ENCODE assay signal across 8 cellular contexts in genomic region chrX:55717521-55718497, GRCh38. TPM values are rescaled to one million over a fixed set of nuclear protein-coding genes. Genes with fewer than 3 reads are reported as not detected.
A peak's percentile ranks its signal among the peaks of the same experiment; 100 is the strongest.
DNase-seq lines count a peak whose midpoint lies in the region; ATAC-seq and TF ChIP-seq lines count a peak whose summit lies in the region.

Gene RRAGB (plus strand): TSS chrX:55717749. CDS start chrX:55718328, 579 bp downstream.

- H3K9ac ChIP-seq in Karpas-422 (ENCODE audit: low read length) (peak within 1 kb of the TSS; percentile 80), fibroblast of lung (ENCODE audit: insufficient read depth, low read length) (peak within 1 kb of the TSS; percentile 61)

- no peaks in the 10 kb centered on the region for H3K36me3 Mint-ChIP-seq in activated T-helper 17 cell treated with anti-CD3 and anti-CD28 coated beads, Interleukin-2, amount 50 U/mL, for 72 hours (ENCODE audit: low read depth)
- H3K36me3 Mint-ChIP-seq in naive thymus-derived CD4-positive, alpha-beta T cell: peaks cover 5 to 14% (median 11%) of the 10 kb centered on the region in 5 donors
- peaks cover 6% of the 10 kb centered on the region in 2 donors for H3K36me3 Mint-ChIP-seq in stimulated activated naive B cell treated with anti-CD40 and anti-IgM and Interleukin-4, amounts not matched to agents 10 μg/mL and 1 μg/mL and 100 μg/mL, for 72 hours

- H3K36me3 ChIP-seq in Karpas-422 (ENCODE audit: insufficient read depth, low read length): peaks cover 3% of the 10 kb centered on the region; the same call in 1 of the 2 replicates
- no peaks in the 10 kb centered on the region for H3K36me3 ChIP-seq in fibroblast of lung (ENCODE audit: control insufficient read depth, insufficient read depth, low read length)
- peaks cover 0 to 13% (median 0%) of the 10 kb centered on the region in 3 experiments for H3K36me3 ChIP-seq in naive thymus-derived CD4-positive, alpha-beta T cell (ENCODE audit: control insufficient read depth in 2 of 3, insufficient read depth in 3 of 3, low read length in 3 of 3)

- H3K9me3 Mint-ChIP-seq in activated T-helper 17 cell treated with anti-CD3 and anti-CD28 coated beads, Interleukin-2, amount 50 U/mL, for 72 hours: no peaks in the 10 kb centered on the region
- no peaks in the 10 kb centered on the region for H3K9me3 Mint-ChIP-seq in naive thymus-derived CD4-positive, alpha-beta T cell
- no peaks in the 10 kb centered on the region for H3K9me3 Mint-ChIP-seq in stimulated activated naive B cell treated with anti-CD40 and anti-IgM and Interleukin-4, amounts not matched to agents 10 μg/mL and 1 μg/mL and 100 μg/mL, for 72 hours

- peaks cover 15% of the 10 kb centered on the region for H3K79me2 ChIP-seq in Karpas-422 (ENCODE audit: low read length)
- no peaks in the 10 kb centered on the region for H3K79me2 ChIP-seq in fibroblast of lung (ENCODE audit: control insufficient read depth, insufficient read depth, low read length)

- peak within 1 kb of the TSS; percentile 90 for H3K27ac Mint-ChIP-seq in activated T-helper 17 cell treated with anti-CD3 and anti-CD28 coated beads, Interleukin-2, amount 50 U/mL, for 72 hours
- peak within 1 kb of the TSS; percentile 82 to 95 (median 90) for H3K27ac Mint-ChIP-seq in naive thymus-derived CD4-positive, alpha-beta T cell
- peak within 1 kb of the TSS; percentile 90 for H3K27ac Mint-ChIP-seq in stimulated activated naive B cell treated with anti-CD40 and anti-IgM and Interleukin-4, amounts not matched to agents 10 μg/mL and 1 μg/mL and 100 μg/mL, for 72 hours

- H3K9me3 ChIP-seq in Karpas-422 (ENCODE audit: low read length) (no peaks in the 10 kb centered on the region), fibroblast of lung (ENCODE audit: control insufficient read depth, insufficient read depth, low read depth, low read length) (no peaks in the 10 kb centered on the region)
- no peaks in the 10 kb centered on the region for H3K9me3 ChIP-seq in naive thymus-derived CD4-positive, alpha-beta T cell (ENCODE audit: control insufficient read depth in 2 of 3, low read length in 3 of 3)

- H3K27me3 ChIP-seq in Karpas-422 (ENCODE audit: low read length): no peaks in the 10 kb centered on the region
- no peaks in the 10 kb centered on the region for H3K27me3 ChIP-seq in fibroblast of lung (ENCODE audit: control insufficient read depth, insufficient read depth, low read length)
- no peaks in the 10 kb centered on the region for H3K27me3 ChIP-seq in naive thymus-derived CD4-positive, alpha-beta T cell (ENCODE audit: control insufficient read depth in 2 of 2, insufficient read depth in 2 of 2, low read length in 2 of 2)

- ATAC-seq in GM21825 (IDR thresholded peaks at IDR 0.05; ENCODE audit: unreplicated experiment): peak; percentile 97
- ATAC-seq in activated T-helper 17 cell treated with anti-CD3 and anti-CD28 coated beads, Interleukin-2, amount 50 U/mL, for 72 hours (replicated peaks): peak; percentile 97
- ATAC-seq in naive thymus-derived CD4-positive, alpha-beta T cell: peak; percentile 99
- ATAC-seq in stimulated activated naive B cell treated with anti-CD40 and anti-IgM and Interleukin-4, amounts not matched to agents 10 μg/mL and 1 μg/mL and 100 μg/mL, for 72 hours (replicated peaks): peak; percentile 95 to 97

- intact Hi-C loops in naive thymus-derived CD4-positive, alpha-beta T cell (cut with micrococcal nuclease): loop anchor here (1.0 to 10.0 kb wide), 21 partner anchors 23 to 1676 kb away; partner anchors contain the start of genes PHF8 (in 2 of the 2), APEX2 (in 1 of the 2), FAAH2 (in 1 of the 2) and FAM120C (in 1 of the 2)

- H3K4me2 ChIP-seq in Karpas-422 (ENCODE audit: low read depth, low read length, poor library complexity, severe bottlenecking) (peak within 1 kb of the TSS; percentile 80), fibroblast of lung (ENCODE audit: extremely low read depth, insufficient read depth, low read length) (peak within 1 kb of the TSS; percentile 96)

- H3K4me1 ChIP-seq in Karpas-422 (ENCODE audit: low read length) (peaks cover 18% of the 10 kb centered on the region), fibroblast of lung (ENCODE audit: control insufficient read depth, extremely low read depth, insufficient read depth, low read length) (no peaks in the 10 kb centered on the region)
- H3K4me1 ChIP-seq in naive thymus-derived CD4-positive, alpha-beta T cell (ENCODE audit: control insufficient read depth in 2 of 2, insufficient read depth in 2 of 2, low read length in 2 of 2): peaks cover 13 to 16% of the 10 kb centered on the region in 2 donors

- peak within 1 kb of the TSS; percentile 88 for H3K4me3 Mint-ChIP-seq in activated T-helper 17 cell treated with anti-CD3 and anti-CD28 coated beads, Interleukin-2, amount 50 U/mL, for 72 hours
- H3K4me3 Mint-ChIP-seq in naive thymus-derived CD4-positive, alpha-beta T cell: peak within 1 kb of the TSS; percentile 78 to 96 (median 88)
- H3K4me3 Mint-ChIP-seq in stimulated activated naive B cell treated with anti-CD40 and anti-IgM and Interleukin-4, amounts not matched to agents 10 μg/mL and 1 μg/mL and 100 μg/mL, for 72 hours: peak within 1 kb of the TSS; percentile 89

- H3K27ac ChIP-seq in Karpas-422 (ENCODE audit: low read length) (peak within 1 kb of the TSS; percentile 42), fibroblast of lung (ENCODE audit: insufficient read depth, low read length) (peak within 1 kb of the TSS; percentile 75)
- peak within 1 kb of the TSS; percentile 86 for H3K27ac ChIP-seq in naive thymus-derived CD4-positive, alpha-beta T cell (ENCODE audit: low read depth, low read length)

- peaks cover 9% of the 10 kb centered on the region for H3K4me1 Mint-ChIP-seq in activated T-helper 17 cell treated with anti-CD3 and anti-CD28 coated beads, Interleukin-2, amount 50 U/mL, for 72 hours
- peaks cover 23 to 53% (median 37%) of the 10 kb centered on the region in 7 donors for H3K4me1 Mint-ChIP-seq in naive thymus-derived CD4-positive, alpha-beta T cell
- H3K4me1 Mint-ChIP-seq in stimulated activated naive B cell treated with anti-CD40 and anti-IgM and Interleukin-4, amounts not matched to agents 10 μg/mL and 1 μg/mL and 100 μg/mL, for 72 hours: peaks cover 6 to 11% of the 10 kb centered on the region in 2 donors

- no peaks in the 10 kb centered on the region for H3K27me3 Mint-ChIP-seq in activated T-helper 17 cell treated with anti-CD3 and anti-CD28 coated beads, Interleukin-2, amount 50 U/mL, for 72 hours
- no peaks in the 10 kb centered on the region for H3K27me3 Mint-ChIP-seq in naive thymus-derived CD4-positive, alpha-beta T cell
- H3K27me3 Mint-ChIP-seq in stimulated activated naive B cell treated with anti-CD40 and anti-IgM and Interleukin-4, amounts not matched to agents 10 μg/mL and 1 μg/mL and 100 μg/mL, for 72 hours: no peaks in the 10 kb centered on the region

- H2AFZ ChIP-seq in Karpas-422 (ENCODE audit: low read length) (peak within 1 kb of the TSS; percentile 78), fibroblast of lung (ENCODE audit: low read length) (peak within 1 kb of the TSS; percentile 86)

- H3K9me2 ChIP-seq in Karpas-422 (replicated peaks; ENCODE audit: insufficient read depth, low read length): no peaks in the 10 kb centered on the region

- POLR2A ChIA-PET in naive thymus-derived CD4-positive, alpha-beta T cell (lab: Charles Lee): interaction anchor here (0.7 to 1.6 kb wide), 7 partner anchors 10 to 556 kb away, joined by 3 to 28 read pairs (median 8); partner anchors contain the start of gene MAGEH1

- CTCF ChIA-PET in naive thymus-derived CD4-positive, alpha-beta T cell (lab: Charles Lee): interaction anchor here (0.6 to 1.4 kb wide), 6 partner anchors 20 to 674 kb away, joined by 3 to 6 read pairs (median 4); partner anchors contain the start of gene USP51

- DNase-seq in Daoy (ENCODE audit: low read depth): peak; percentile 93
- peak; percentile 96 for DNase-seq in Karpas-422
- DNase-seq in RKO (ENCODE audit: low spot score): peak; percentile 93
- peak; percentile 91 to 94 for DNase-seq in fibroblast of lung (ENCODE audit: low read depth in 2 of 2)
- peak; percentile 67 to 92 (median 88) for DNase-seq in naive thymus-derived CD4-positive, alpha-beta T cell
- peak; percentile 90 for DNase-seq in stimulated activated naive B cell treated with anti-CD40 and anti-IgM and Interleukin-4, amounts not matched to agents 10 μg/mL and 1 μg/mL and 100 μg/mL, for 72 hours

- H4K20me1 ChIP-seq in Karpas-422 (ENCODE audit: insufficient read depth, low read depth, low read length): no peaks in the 10 kb centered on the region
- H4K20me1 ChIP-seq in fibroblast of lung (ENCODE audit: control insufficient read depth, extremely low read depth, insufficient read depth, low read length): no peaks in the 10 kb centered on the region

- peak; percentile 53 for TF ChIP-seq CTCF in fibroblast of lung (conservative IDR thresholded peaks at IDR 0.05 in 1 of 2, IDR thresholded peaks at IDR 0.05 in 1 of 2; ENCODE audit: low read depth in 1 of 2, low read length in 2 of 2)

- H3K4me3 ChIP-seq in Karpas-422 (ENCODE audit: low read length) (peak within 1 kb of the TSS; percentile 80), fibroblast of lung (replicated peaks in 1 of 4; ENCODE audit: control extremely low read depth in 1 of 4, insufficient read depth in 1 of 4, low read depth in 3 of 4, low read length in 4 of 4) (peak within 1 kb of the TSS; percentile 54 to 83 (median 74))
- peak within 1 kb of the TSS; percentile 88 for H3K4me3 ChIP-seq in naive thymus-derived CD4-positive, alpha-beta T cell (ENCODE audit: low read length)

RNA-seq across cellular contexts. Expression of gene RRAGB, which starts in this region (rescaled TPM):
- 5.2 and 5.4 TPM in 2 replicates for total RNA-seq in Daoy (2014; rRNA removed; shearing (Covaris generic))
- total RNA-seq in Karpas-422 (2014; rRNA removed; shearing (Covaris generic); ENCODE audit: low replicate concordance): 10.4 and 12.0 TPM in 2 replicates
- total RNA-seq in activated T-helper 17 cell treated with anti-CD3 and anti-CD28 coated beads, Interleukin-2, amount 50 U/mL, for 72 hours: 1 to 10 TPM; 7.3 to 10.0 TPM
- 44.4 and 57.6 TPM in 2 replicates for total RNA-seq in fibroblast of lung
- polyA plus RNA-seq in fibroblast of lung: 19.2 and 36.5 TPM in 2 replicates
- 14.5 and 21.0 TPM in 2 replicates for polyA plus RNA-seq in fibroblast of lung (2012)
- 28.4 and 30.7 TPM in 2 replicates for polyA minus RNA-seq in fibroblast of lung (ENCODE audit: low replicate concordance)
- 10 to 100 TPM; 11.9 to 15.9 (median 12.9) TPM for total RNA-seq in naive thymus-derived CD4-positive, alpha-beta T cell
- 10 to 100 TPM; 14.3 to 19.7 TPM for polyA plus RNA-seq in naive thymus-derived CD4-positive, alpha-beta T cell

Comparison
In these comparisons a context has a peak if more than half of its experiments do, and no peak if none do; other contexts are left out.
1. Peak in every context shown above with its lines: DNase-seq, ATAC-seq, H3K4me3 ChIP-seq and H3K27ac ChIP-seq.